In the genomic region with DNA sequence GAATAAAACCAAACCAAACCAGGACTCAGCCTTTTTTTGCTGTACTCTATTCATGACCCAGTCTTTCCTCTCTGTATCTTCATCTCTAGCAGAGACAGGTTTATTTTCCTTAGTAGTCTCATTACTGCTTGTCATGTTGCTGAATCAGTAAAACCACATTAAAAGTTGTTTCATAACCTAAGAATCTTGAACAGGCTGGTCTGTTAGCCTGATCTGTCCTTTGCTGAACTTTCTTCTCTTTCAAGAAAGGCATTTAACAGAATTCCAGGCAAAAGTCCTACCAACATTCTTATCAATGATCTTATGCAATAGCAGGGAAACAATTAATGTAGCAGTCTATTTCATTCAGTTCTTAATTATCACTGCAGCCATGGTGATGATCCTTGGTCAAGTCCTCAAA, we compare ENCODE assay signal across 15 cellular contexts.
DNase-seq lines count a peak whose midpoint lies in the region; ATAC-seq and TF ChIP-seq lines count a peak whose summit lies in the region.
"Had no signal": no experiment of that assay in that cellular context is flagged by ENCODE, and none has a peak within 500 bp of the region (broad histone marks: within the 10 kb centered on the region; RNA-seq: fewer than 3 reads in every experiment).

No MANE protein-coding gene starts in this region.

- H3K4me3 Mint-ChIP-seq in activated CD4-positive, alpha-beta T cell treated with anti-CD3 and anti-CD28 coated beads for 36 hours, result no peak overlapping the region
- H3K4me3 Mint-ChIP-seq: central memory CD8-positive, alpha-beta T cell had no signal

- H3K27ac ChIP-seq in SK-N-MC, result peak overlapping the region; percentile 68
- H3K27ac ChIP-seq: A549, heart right ventricle had no signal

- H3K9me3 ChIP-seq in SK-N-MC (ENCODE audit: low read depth, low read length), result no peaks in the 10 kb centered on the region
- H3K9me3 ChIP-seq: A549, heart right ventricle had no signal

- no peak for DNase-seq in activated CD4-positive, alpha-beta T cell treated with anti-CD3 and anti-CD28 coated beads for 36 hours
- no peak for DNase-seq in activated CD4-positive, alpha-beta T cell treated with anti-CD3 and anti-CD28 coated beads, Interleukin-2, amount 50 U/mL, for 4 hours
- no peak for DNase-seq in SK-N-MC (ENCODE audit: low read depth, low spot score)
- DNase-seq in epithelial cell of proximal tubule (ENCODE audit: low read depth), result peak; percentile 43
- peak; percentile 47 for DNase-seq in skeletal muscle cell (ENCODE audit: low read depth)
- DNase-seq in activated gamma-delta T cell treated with Interleukin-2 at 50 U/mL for 16 hours, result no peak
- DNase-seq in NCI-H1436 (lab: John Stamatoyannopoulos, UW), result no peak
- DNase-seq: activated CD4-positive, alpha-beta T cell treated with anti-CD3 and anti-CD28 coated beads, Interleukin-2, amount 50 U/mL, for 48 hours; heart right ventricle; NCI-H446; SHP77; stimulated activated CD4-positive, alpha-beta T cell treated with anti-CD3 and anti-CD28 coated beads, Interleukin-2, amount 100 ng/mL, for 24 hours had no signal

- H3K27ac Mint-ChIP-seq in activated CD4-positive, alpha-beta T cell treated with anti-CD3 and anti-CD28 coated beads for 36 hours, result no peak overlapping the region

- H3K4me1 Mint-ChIP-seq in activated CD4-positive, alpha-beta T cell treated with anti-CD3 and anti-CD28 coated beads for 36 hours, result peaks cover 32% of the 10 kb centered on the region

- no peaks in the 10 kb centered on the region for H3K27me3 Mint-ChIP-seq in activated CD4-positive, alpha-beta T cell treated with anti-CD3 and anti-CD28 coated beads for 36 hours
- H3K27me3 Mint-ChIP-seq: central memory CD8-positive, alpha-beta T cell had no signal

- H3K36me3 ChIP-seq in SK-N-MC (ENCODE audit: insufficient read depth, low read length), result no peaks in the 10 kb centered on the region
- H3K36me3 ChIP-seq: heart right ventricle had no signal

- no peak for TF ChIP-seq CTCF in epithelial cell of proximal tubule (conservative IDR thresholded peaks at IDR 0.05; ENCODE audit: low read depth, low read length)

- CTCF ChIA-PET in activated CD4-positive, alpha-beta T cell treated with anti-CD3 and anti-CD28 coated beads for 36 hours (lab: Charles Lee), result no interaction called here

- ATAC-seq in activated CD4-positive, alpha-beta T cell treated with anti-CD3 and anti-CD28 coated beads for 36 hours, result peak; percentile 55
- no peak for ATAC-seq in HG03439 (IDR thresholded peaks at IDR 0.05; ENCODE audit: unreplicated experiment)
- ATAC-seq: A549 had no signal

- H3K4me3 ChIP-seq in SK-N-MC, result peak overlapping the region; percentile 3; the same call in 1 of the 2 replicates
- no peak overlapping the region for H3K4me3 ChIP-seq in epithelial cell of proximal tubule (ENCODE audit: low read depth, low read length)
- no peak overlapping the region for H3K4me3 ChIP-seq in skeletal muscle cell (ENCODE audit: low read depth, low read length)
- H3K4me3 ChIP-seq: A549, heart right ventricle had no signal

- POLR2A ChIA-PET in activated CD4-positive, alpha-beta T cell treated with anti-CD3 and anti-CD28 coated beads for 36 hours (lab: Charles Lee), result no interaction called here

- no peak overlapping the region for H3K9ac ChIP-seq in SK-N-MC (ENCODE audit: insufficient read length)

- no peaks in the 10 kb centered on the region for H3K9me3 Mint-ChIP-seq in activated CD4-positive, alpha-beta T cell treated with anti-CD3 and anti-CD28 coated beads for 36 hours (ENCODE audit: low read depth)
- H3K9me3 Mint-ChIP-seq: central memory CD8-positive, alpha-beta T cell had no signal

- H3K36me3 Mint-ChIP-seq in activated CD4-positive, alpha-beta T cell treated with anti-CD3 and anti-CD28 coated beads for 36 hours (ENCODE audit: low read depth), result no peaks in the 10 kb centered on the region

- intact Hi-C loops in activated CD4-positive, alpha-beta T cell treated with anti-CD3 and anti-CD28 coated beads for 36 hours (cut with DNase I, micrococcal nuclease), result loop anchor here in 1 of 2 experiments (10.0 kb wide), 2 partner anchors 214 to 1374 kb away; a partner anchor contains a TSS

Comparison
In these comparisons a context has a peak if more than half of its experiments do, and no peak if none do; other contexts are left out.
1. DNase-seq: peak in epithelial cell of proximal tubule (single experiment) and skeletal muscle cell (single experiment); none in activated CD4-positive, alpha-beta T cell treated with anti-CD3 and anti-CD28 coated beads for 36 hours (single experiment), activated CD4-positive, alpha-beta T cell treated with anti-CD3 and anti-CD28 coated beads, Interleukin-2, amount 50 U/mL, for 4 hours (0 of 2), SK-N-MC (single experiment), activated gamma-delta T cell treated with Interleukin-2 at 50 U/mL for 16 hours (single experiment) and NCI-H1436 (single experiment).